In the genomic region with DNA sequence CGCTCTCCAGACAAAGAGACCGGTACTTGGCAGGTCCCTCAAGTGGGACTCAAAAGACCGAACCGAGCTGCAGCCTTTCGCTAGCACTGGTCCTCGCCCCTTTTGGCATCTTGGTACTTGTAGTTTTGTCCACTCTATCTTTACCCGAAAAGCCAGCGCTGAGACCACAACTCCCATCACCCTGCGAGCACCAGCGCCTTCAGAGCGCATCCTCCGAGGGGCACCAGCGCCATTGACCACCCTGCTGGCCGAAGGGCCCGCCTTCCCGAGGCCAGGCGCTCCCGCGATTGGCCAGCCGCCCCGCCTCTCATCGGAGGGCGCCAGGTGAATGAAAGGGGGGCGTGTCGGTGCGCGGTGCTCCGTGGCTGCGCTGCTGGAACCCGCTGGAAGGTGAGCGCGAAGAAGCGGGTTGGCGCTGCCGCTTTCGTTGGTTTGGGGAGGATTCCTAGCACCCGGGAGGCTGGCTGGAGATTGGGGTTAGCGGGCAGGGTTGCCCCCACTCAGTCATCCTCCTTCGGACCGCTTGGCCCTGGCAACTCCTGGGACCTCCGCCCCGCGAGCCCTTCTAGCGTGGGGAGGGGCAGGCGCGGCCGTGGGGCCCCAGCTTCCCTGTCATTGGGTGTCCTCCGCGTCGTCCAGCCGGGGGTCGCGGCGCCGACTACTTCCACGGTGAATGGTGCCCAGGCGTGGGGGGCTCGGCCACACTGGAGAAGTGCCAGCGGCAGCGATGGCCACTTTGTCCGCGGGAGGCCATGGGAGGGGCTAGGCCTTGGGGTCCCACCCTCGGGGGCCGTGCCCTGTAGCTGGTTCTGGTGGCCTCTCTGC, we compare ENCODE assay signal across 8 cellular contexts. TPM values are rescaled to one million over a fixed set of nuclear protein-coding genes. Genes with fewer than 3 reads are reported as not detected.
DNase-seq lines count a peak whose midpoint lies in the region; ATAC-seq and TF ChIP-seq lines count a peak whose summit lies in the region.

A gene (plus strand): TSS at position 357 of the 825 bp plus-strand sequence. CDS start 5,553 bp downstream, outside the sequence.

- ATAC-seq in gastroesophageal sphincter (peak; percentile 67), HG02759 (IDR thresholded peaks at IDR 0.05; ENCODE audit: unreplicated experiment) (no peak), GM18907 (IDR thresholded peaks at IDR 0.05; ENCODE audit: unreplicated experiment) (no peak)
- ATAC-seq in natural killer cell treated with Interleukin-12 subunit alpha and Interleukin-12 subunit beta and Interleukin-15 and Interleukin-18, amount 100 ng/mL, for 72 hours: peak; percentile 52 to 73

- no peak for TF ChIP-seq EP300 in gastroesophageal sphincter (IDR thresholded peaks at IDR 0.05)

- H3K27ac ChIP-seq in gastroesophageal sphincter: no peak within 1 kb of the TSS
- no peak within 1 kb of the TSS for H3K27ac ChIP-seq in testis

- CTCF ChIA-PET in activated naive CD4-positive, alpha-beta T cell treated with anti-CD3 and anti-CD28 coated beads, Interleukin-2, amount 10 ng/mL, durations not matched to agents 7 days and 5 days (lab: Charles Lee): interaction anchor here (0.6 kb wide), 1 partner anchor 429 kb away, joined by 3 read pairs; no protein-coding TSS in a partner anchor

- DNase-seq in GM19238 (ENCODE audit: insufficient read length, low spot score) (peak; percentile 39), NCI-H526 (lab: John Stamatoyannopoulos, UW) (peak; percentile 96 to 97), testis (peak; percentile 93)
- DNase-seq in activated naive CD4-positive, alpha-beta T cell treated with anti-CD3 and anti-CD28 coated beads, Interleukin-2, amount 10 ng/mL, durations not matched to agents 7 days and 5 days: peak; percentile 41
- peak; percentile 65 for DNase-seq in natural killer cell treated with Interleukin-12 subunit alpha and Interleukin-12 subunit beta and Interleukin-15 and Interleukin-18, amount 100 ng/mL, for 72 hours (ENCODE audit: low spot score)

- 0% methylated on average over 2 to 5 of the region's 64 CpGs for whole genome bisulfite sequencing in gastroesophageal sphincter (ENCODE audit: low coverage in 1 of 2), 2 donors
- 0% methylated on average over 6 to 64 of the region's 64 CpGs for WGBS in testis, 2 donors

- H3K36me3 ChIP-seq in gastroesophageal sphincter (no peaks in the 10 kb centered on the region), testis (ENCODE audit: low read depth, missing control alignments) (no peaks in the 10 kb centered on the region)

- peak in 2 of 4 experiments; percentile 15 to 18 for TF ChIP-seq CTCF in gastroesophageal sphincter (IDR thresholded peaks at IDR 0.05)
- TF ChIP-seq CTCF in testis (IDR thresholded peaks at IDR 0.05): peak in 2 of 3 experiments; percentile 26 to 55

- peak within 1 kb of the TSS; percentile 41 for H3K4me3 Mint-ChIP-seq in activated naive CD4-positive, alpha-beta T cell treated with anti-CD3 and anti-CD28 coated beads, Interleukin-2, amount 10 ng/mL, durations not matched to agents 7 days and 5 days
- peak within 1 kb of the TSS; percentile 55 for H3K4me3 Mint-ChIP-seq in natural killer cell treated with Interleukin-12 subunit alpha and Interleukin-12 subunit beta and Interleukin-15 and Interleukin-18, amount 100 ng/mL, for 72 hours

- H3K9me3 ChIP-seq in gastroesophageal sphincter (no peaks in the 10 kb centered on the region), testis (no peaks in the 10 kb centered on the region)

- H3K4me1 ChIP-seq in gastroesophageal sphincter: peaks cover 0 to 18% (median 7%) of the 10 kb centered on the region in 3 donors
- H3K4me1 ChIP-seq in testis: peaks cover 5% of the 10 kb centered on the region

- peaks cover 74% of the 10 kb centered on the region for H3K27me3 Mint-ChIP-seq in activated naive CD4-positive, alpha-beta T cell treated with anti-CD3 and anti-CD28 coated beads, Interleukin-2, amount 10 ng/mL, durations not matched to agents 7 days and 5 days
- H3K27me3 Mint-ChIP-seq in natural killer cell treated with Interleukin-12 subunit alpha and Interleukin-12 subunit beta and Interleukin-15 and Interleukin-18, amount 100 ng/mL, for 72 hours: peaks cover 39 to 48% of the 10 kb centered on the region in 2 donors

- H3K36me3 Mint-ChIP-seq in activated naive CD4-positive, alpha-beta T cell treated with anti-CD3 and anti-CD28 coated beads, Interleukin-2, amount 10 ng/mL, durations not matched to agents 7 days and 5 days: peaks cover 1% of the 10 kb centered on the region
- H3K36me3 Mint-ChIP-seq in natural killer cell treated with Interleukin-12 subunit alpha and Interleukin-12 subunit beta and Interleukin-15 and Interleukin-18, amount 100 ng/mL, for 72 hours: no peaks in the 10 kb centered on the region

- peaks cover 12% of the 10 kb centered on the region for H3K4me1 Mint-ChIP-seq in activated naive CD4-positive, alpha-beta T cell treated with anti-CD3 and anti-CD28 coated beads, Interleukin-2, amount 10 ng/mL, durations not matched to agents 7 days and 5 days
- H3K4me1 Mint-ChIP-seq in natural killer cell treated with Interleukin-12 subunit alpha and Interleukin-12 subunit beta and Interleukin-15 and Interleukin-18, amount 100 ng/mL, for 72 hours (ENCODE audit: low read depth in 2 of 2): peaks cover 14% of the 10 kb centered on the region in 2 donors

- TF ChIP-seq POLR2A in gastroesophageal sphincter (IDR thresholded peaks at IDR 0.05) (no peak), testis (IDR thresholded peaks at IDR 0.05) (no peak)

- no peak within 1 kb of the TSS for H3K27ac Mint-ChIP-seq in activated naive CD4-positive, alpha-beta T cell treated with anti-CD3 and anti-CD28 coated beads, Interleukin-2, amount 10 ng/mL, durations not matched to agents 7 days and 5 days
- H3K27ac Mint-ChIP-seq in natural killer cell treated with Interleukin-12 subunit alpha and Interleukin-12 subunit beta and Interleukin-15 and Interleukin-18, amount 100 ng/mL, for 72 hours: no peak within 1 kb of the TSS

- H3K27me3 ChIP-seq in gastroesophageal sphincter: peaks cover 56% of the 10 kb centered on the region
- H3K27me3 ChIP-seq in testis: no peaks in the 10 kb centered on the region

- H3K4me3 ChIP-seq in gastroesophageal sphincter (peak within 1 kb of the TSS; percentile 6 to 54), testis (peak within 1 kb of the TSS; percentile 50 to 62)

- intact Hi-C loops in testis (cut with DNase I; ENCODE audit: low total_unique reads): no loop called here

- no peaks in the 10 kb centered on the region for H3K9me3 Mint-ChIP-seq in activated naive CD4-positive, alpha-beta T cell treated with anti-CD3 and anti-CD28 coated beads, Interleukin-2, amount 10 ng/mL, durations not matched to agents 7 days and 5 days
- no peaks in the 10 kb centered on the region for H3K9me3 Mint-ChIP-seq in natural killer cell treated with Interleukin-12 subunit alpha and Interleukin-12 subunit beta and Interleukin-15 and Interleukin-18, amount 100 ng/mL, for 72 hours

RNA-seq across cellular contexts. Expression of the gene that starts here (rescaled TPM):
- total RNA-seq in gastroesophageal sphincter: under 1 TPM in 2 of 4 donors, not detected in 2; under 0.01 to 0.16 TPM
- total RNA-seq in natural killer cell treated with Interleukin-12 subunit alpha and Interleukin-12 subunit beta and Interleukin-15 and Interleukin-18, amount 100 ng/mL, for 72 hours: not detected
- total RNA-seq in testis: under 1 TPM; 0.50 to 0.55 TPM
- 0.21 TPM for polyA plus RNA-seq in testis (ENCODE audit: insufficient read depth, low read depth, low replicate concordance)

Comparison
In these comparisons a context has a peak if more than half of its experiments do, and no peak if none do; other contexts are left out.
1. Peak in ATAC-seq and H3K4me3 ChIP-seq in gastroesophageal sphincter; RNA of the gene not detected or under 1 TPM.
2. Peak in DNase-seq and ATAC-seq in natural killer cell treated with Interleukin-12 subunit alpha and Interleukin-12 subunit beta and Interleukin-15 and Interleukin-18, amount 100 ng/mL, for 72 hours; RNA of the gene not detected or under 1 TPM.
3. Peak in DNase-seq and H3K4me3 ChIP-seq in testis; RNA of the gene not detected or under 1 TPM.
4. DNase-seq: peak in every context shown above with its lines; median percentile 96 in NCI-H526; 93 in testis; 65 in natural killer cell treated with Interleukin-12 subunit alpha and Interleukin-12 subunit beta and Interleukin-15 and Interleukin-18, amount 100 ng/mL, for 72 hours; 41 in activated naive CD4-positive, alpha-beta T cell treated with anti-CD3 and anti-CD28 coated beads, Interleukin-2, amount 10 ng/mL, durations not matched to agents 7 days and 5 days; 39 in GM19238.